In genomic region chr6:142210606-142211005, GRCh38 we compare ENCODE assay signal across 29 cellular contexts.
"Had no signal": no experiment of that assay in that cellular context is flagged by ENCODE, and none has a peak within 500 bp of the region (broad histone marks: within the 10 kb centered on the region; RNA-seq: fewer than 3 reads in every experiment).

No MANE protein-coding gene starts in this region.

- H3K4me3 ChIP-seq: cardiac muscle cell, psoas muscle, right atrium auricular region, thoracic aorta had no signal

- H3K36me3 ChIP-seq: cardiac muscle cell had no signal

- H3K9me3 Mint-ChIP-seq: activated naive CD4-positive, alpha-beta T cell treated with anti-CD3 and anti-CD28 coated beads, Interleukin-2, amount 50 U/mL, for 24 hours; immature natural killer cell had no signal

- H3K27me3 Mint-ChIP-seq: activated B cell treated with CpG ODN at 0.5 μM for 24 hours; activated CD8-positive, alpha-beta memory T cell treated with anti-CD3 and anti-CD28 coated beads, Interleukin-2, amount 10 ng/mL, durations not matched to agents 7 days and 5 days; activated CD8-positive, alpha-beta T cell treated with anti-CD3 and anti-CD28 coated beads for 36 hours; activated naive CD4-positive, alpha-beta T cell treated with anti-CD3 and anti-CD28 coated beads, Interleukin-2, amount 50 U/mL, for 24 hours; activated naive CD8-positive, alpha-beta T cell treated with anti-CD3 and anti-CD28 coated beads, Interleukin-2, amount 50 U/mL, for 24 hours; memory B cell; naive thymus-derived CD4-positive, alpha-beta T cell had no signal

- H3K4me1 Mint-ChIP-seq: activated B cell treated with CpG ODN at 0.5 μM for 24 hours; activated CD8-positive, alpha-beta memory T cell treated with anti-CD3 and anti-CD28 coated beads, Interleukin-2, amount 10 ng/mL, durations not matched to agents 7 days and 5 days; activated naive CD4-positive, alpha-beta T cell treated with anti-CD3 and anti-CD28 coated beads, Interleukin-2, amount 50 U/mL, for 24 hours; activated naive CD8-positive, alpha-beta T cell treated with anti-CD3 and anti-CD28 coated beads, Interleukin-2, amount 50 U/mL, for 24 hours; memory B cell; neural crest cell had no signal

- H3K27me3 ChIP-seq: cardiac muscle cell, right atrium auricular region had no signal

- H3K79me2 ChIP-seq: parathyroid adenoma had no signal

- H3K4me1 ChIP-seq: parathyroid adenoma, psoas muscle, right atrium auricular region had no signal

- H3K4me3 Mint-ChIP-seq: activated B cell treated with CpG ODN at 0.5 μM for 24 hours; activated CD8-positive, alpha-beta memory T cell treated with anti-CD3 and anti-CD28 coated beads, Interleukin-2, amount 10 ng/mL, durations not matched to agents 7 days and 5 days; activated CD8-positive, alpha-beta T cell treated with anti-CD3 and anti-CD28 coated beads for 36 hours; activated naive CD4-positive, alpha-beta T cell treated with anti-CD3 and anti-CD28 coated beads, Interleukin-2, amount 50 U/mL, for 24 hours; activated naive CD8-positive, alpha-beta T cell treated with anti-CD3 and anti-CD28 coated beads, Interleukin-2, amount 50 U/mL, for 24 hours; immature natural killer cell; memory B cell; naive thymus-derived CD4-positive, alpha-beta T cell; neural crest cell; T-helper 1 cell treated with Interleukin-12 subunit alpha and Interleukin-12 subunit beta and Interleukin-4 antibody, amounts not matched to agents 30 μg/mL and 1 μg/mL, for 36 hours had no signal

- ATAC-seq: activated CD8-positive, alpha-beta memory T cell treated with anti-CD3 and anti-CD28 coated beads, Interleukin-2, amount 10 ng/mL, durations not matched to agents 7 days and 5 days; activated CD8-positive, alpha-beta T cell treated with anti-CD3 and anti-CD28 coated beads for 36 hours; activated naive CD8-positive, alpha-beta T cell treated with anti-CD3 and anti-CD28 coated beads, Interleukin-2, amount 50 U/mL, for 24 hours; naive thymus-derived CD4-positive, alpha-beta T cell; psoas muscle; stimulated activated naive CD8-positive, alpha-beta T cell treated with anti-CD3 and anti-CD28 coated beads, Interleukin-15, Interleukin-2, amounts not matched to agents 100 U/mL and 50 U/mL, for 24 hours had no signal

- H3K9me3 ChIP-seq: psoas muscle, right atrium auricular region, thoracic aorta had no signal

- H2AFZ ChIP-seq: parathyroid adenoma had no signal

- H3K27ac ChIP-seq: cardiac muscle cell, parathyroid adenoma, psoas muscle, right atrium auricular region, thoracic aorta had no signal

- H3K27ac Mint-ChIP-seq: activated B cell treated with CpG ODN at 0.5 μM for 24 hours; activated CD8-positive, alpha-beta memory T cell treated with anti-CD3 and anti-CD28 coated beads, Interleukin-2, amount 10 ng/mL, durations not matched to agents 7 days and 5 days; activated CD8-positive, alpha-beta T cell treated with anti-CD3 and anti-CD28 coated beads for 36 hours; activated naive CD4-positive, alpha-beta T cell treated with anti-CD3 and anti-CD28 coated beads, Interleukin-2, amount 50 U/mL, for 24 hours; activated naive CD8-positive, alpha-beta T cell treated with anti-CD3 and anti-CD28 coated beads, Interleukin-2, amount 50 U/mL, for 24 hours; activated T-helper 2 cell treated with anti-CD3 and anti-CD28 coated beads, Interferon-gamma antibody, Interleukin-2, Interleukin-4, amounts not matched to agents 10 μg/mL and 5 μg/mL and 100 μg/mL, durations not matched to agents 14 hours and 24 hours and 36 hours; memory B cell; T-helper 1 cell treated with Interleukin-12 subunit alpha and Interleukin-12 subunit beta and Interleukin-4 antibody, amounts not matched to agents 30 μg/mL and 1 μg/mL, for 36 hours had no signal

- DNase-seq: activated B cell treated with CpG ODN at 0.5 μM for 24 hours; activated CD4-positive, alpha-beta T cell treated with anti-CD3 and anti-CD28 coated beads, Interleukin-2, amount 50 U/mL, for 1 hour; activated CD8-positive, alpha-beta memory T cell treated with anti-CD3 and anti-CD28 coated beads, Interleukin-2, amount 10 ng/mL, durations not matched to agents 7 days and 5 days; activated CD8-positive, alpha-beta T cell treated with anti-CD3 and anti-CD28 coated beads for 36 hours; activated naive CD8-positive, alpha-beta T cell treated with anti-CD3 and anti-CD28 coated beads, Interleukin-2, amount 50 U/mL, for 24 hours; activated T-cell treated with anti-CD3 and anti-CD28 coated beads, Interleukin-2, amount 50 U/mL, for 48 hours; amygdala; effector CD4-positive, alpha-beta T cell; foreskin fibroblast; head of caudate nucleus; hypothalamus; immature natural killer cell; midbrain; naive thymus-derived CD4-positive, alpha-beta T cell; nucleus accumbens; psoas muscle; stimulated activated CD4-positive, alpha-beta T cell treated with anti-CD3 and anti-CD28 coated beads, Interleukin-4, amount 100 ng/mL, for 1 hour; stimulated activated naive CD8-positive, alpha-beta T cell treated with anti-CD3 and anti-CD28 coated beads, Interleukin-15, Interleukin-2, amounts not matched to agents 100 U/mL and 50 U/mL, for 24 hours; T-helper 9 cell; trophoblast cell had no signal
